ENCODE assay signal across 18 cellular contexts in the genomic region with DNA sequence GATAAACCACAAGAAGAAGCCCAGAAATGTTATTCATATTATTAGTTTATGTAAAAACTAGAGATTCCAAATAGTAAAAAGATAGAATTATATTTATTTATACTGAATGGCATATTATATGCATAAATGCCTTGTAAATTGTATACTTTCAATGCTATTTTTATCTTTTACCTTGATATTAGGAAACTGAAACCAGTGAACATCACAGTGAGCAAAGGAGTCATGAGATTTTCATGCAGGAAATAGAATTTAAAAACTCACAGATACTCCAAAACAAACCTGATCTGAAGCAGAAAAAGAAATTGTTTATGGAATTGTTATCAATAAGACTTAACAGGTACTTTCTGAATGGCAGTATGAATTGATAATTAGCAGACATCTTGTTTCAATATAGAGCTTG.
A peak's percentile ranks its signal among the peaks of the same experiment; 100 is the strongest.
DNase-seq lines count a peak whose midpoint lies in the region; ATAC-seq and TF ChIP-seq lines count a peak whose summit lies in the region.
"Had no signal": no experiment of that assay in that cellular context is flagged by ENCODE, and none has a peak within 500 bp of the region (broad histone marks: within the 10 kb centered on the region; RNA-seq: fewer than 3 reads in every experiment).

No MANE protein-coding gene starts in this region.

- no peak overlapping the region for H3K27ac ChIP-seq in OCI-LY3 (ENCODE audit: low read length)
- no peak overlapping the region for H3K27ac ChIP-seq in OCI-LY7 (ENCODE audit: low read depth, low read length, poor library complexity, severe bottlenecking)
- no peak overlapping the region for H3K27ac ChIP-seq in right atrium auricular region
- H3K27ac ChIP-seq: dorsolateral prefrontal cortex, esophagus squamous epithelium, ovary, skin epidermis, thyroid gland had no signal

- POLR2A ChIA-PET in OCI-LY7 (lab: Charles Lee): no interaction called here

- ATAC-seq in GM19395 (IDR thresholded peaks at IDR 0.05; ENCODE audit: unreplicated experiment): peak; percentile 77
- peak; percentile 61 for ATAC-seq in GM21737 (IDR thresholded peaks at IDR 0.05; ENCODE audit: unreplicated experiment)
- ATAC-seq in HG03108 (IDR thresholded peaks at IDR 0.05; ENCODE audit: unreplicated experiment): peak; percentile 63
- ATAC-seq in HG02588 (IDR thresholded peaks at IDR 0.05; ENCODE audit: unreplicated experiment): no peak
- ATAC-seq: T-cell had no signal

- intact Hi-C loops in OCI-LY7 (cut with micrococcal nuclease; ENCODE audit: unreplicated experiment): no loop called here

- no peak overlapping the region for H3K4me2 ChIP-seq in OCI-LY3 (ENCODE audit: low read length)
- no peak overlapping the region for H3K4me2 ChIP-seq in OCI-LY7 (ENCODE audit: low read length)

- H3K27me3 ChIP-seq in OCI-LY3 (ENCODE audit: low read depth, low read length) (no peaks in the 10 kb centered on the region), right atrium auricular region (no peaks in the 10 kb centered on the region)
- H3K27me3 ChIP-seq: esophagus squamous epithelium, ovary, thyroid gland had no signal

- H3K4me3 ChIP-seq in OCI-LY3 (ENCODE audit: low read length): no peak overlapping the region
- H3K4me3 ChIP-seq in OCI-LY7 (ENCODE audit: low read depth, low read length, poor library complexity, severe bottlenecking): no peak overlapping the region
- H3K4me3 ChIP-seq in right atrium auricular region: no peak overlapping the region
- H3K4me3 ChIP-seq: dorsolateral prefrontal cortex, esophagus squamous epithelium, ovary, skin epidermis, thyroid gland had no signal

- H3K9me2 ChIP-seq in OCI-LY7 (ENCODE audit: insufficient read depth, low read length): no peaks in the 10 kb centered on the region

- CTCF ChIA-PET in OCI-LY7 (lab: Charles Lee; ENCODE audit: unreplicated experiment): no interaction called here

- H3K79me2 ChIP-seq in OCI-LY3 (ENCODE audit: low read length) (no peaks in the 10 kb centered on the region), OCI-LY7 (ENCODE audit: insufficient read depth, low read depth, low read length) (no peaks in the 10 kb centered on the region)

- H2AFZ ChIP-seq in OCI-LY3 (ENCODE audit: low read depth, low read length): peak overlapping the region; percentile 27; the same call in 1 of the 2 replicates
- no peak overlapping the region for H2AFZ ChIP-seq in OCI-LY7 (ENCODE audit: low read length)

- DNase-seq in OCI-LY7 (ENCODE audit: low spot score) (no peak), right atrium auricular region (ENCODE audit: low spot score) (no peak)
- DNase-seq: activated CD4-positive, alpha-beta memory T cell treated with anti-CD3 and anti-CD28 coated beads, Interleukin-2, amount 10 ng/mL, durations not matched to agents 7 days and 5 days; activated naive CD8-positive, alpha-beta T cell treated with anti-CD3 and anti-CD28 coated beads, Interleukin-2, amount 10 ng/mL, durations not matched to agents 7 days and 5 days; activated T-cell treated with anti-CD3 and anti-CD28 coated beads, Interleukin-2, amount 50 U/mL, for 48 hours; dorsolateral prefrontal cortex; esophagus squamous epithelium; glutamatergic neuron; NCI-H1436; ovary; T-cell; thyroid gland had no signal

- peaks cover 6% of the 10 kb centered on the region for H3K4me1 ChIP-seq in OCI-LY3 (ENCODE audit: low read length)
- no peaks in the 10 kb centered on the region for H3K4me1 ChIP-seq in OCI-LY7 (ENCODE audit: insufficient read depth, low read length, poor library complexity, severe bottlenecking)
- no peaks in the 10 kb centered on the region for H3K4me1 ChIP-seq in right atrium auricular region
- H3K4me1 ChIP-seq: esophagus squamous epithelium, thyroid gland had no signal

- no peaks in the 10 kb centered on the region for H3K36me3 ChIP-seq in OCI-LY3 (replicated peaks; ENCODE audit: low read depth, low read length)
- H3K36me3 ChIP-seq in OCI-LY7 (ENCODE audit: insufficient read depth, low read length): no peaks in the 10 kb centered on the region
- no peaks in the 10 kb centered on the region for H3K36me3 ChIP-seq in right atrium auricular region
- H3K36me3 ChIP-seq: esophagus squamous epithelium, ovary, thyroid gland had no signal

- no TSS peak for BruUV-seq in OCI-LY7 (replicated peaks; lab: Mats Ljungman, UMichigan)

- no peaks in the 10 kb centered on the region for H3K9me3 ChIP-seq in OCI-LY3 (ENCODE audit: insufficient read depth, low read length)
- H3K9me3 ChIP-seq in OCI-LY7 (ENCODE audit: low read length): no peaks in the 10 kb centered on the region
- H3K9me3 ChIP-seq in right atrium auricular region: no peaks in the 10 kb centered on the region
- H3K9me3 ChIP-seq: esophagus squamous epithelium, ovary, thyroid gland had no signal

- H4K20me1 ChIP-seq in OCI-LY3 (ENCODE audit: insufficient read depth, low read length) (no peaks in the 10 kb centered on the region), OCI-LY7 (ENCODE audit: insufficient read depth, low read length) (no peaks in the 10 kb centered on the region)

- TF ChIP-seq CTCF in OCI-LY3 (IDR thresholded peaks at IDR 0.05; ENCODE audit: low read depth, low read length): no peak
- TF ChIP-seq CTCF in OCI-LY7 (conservative IDR thresholded peaks at IDR 0.05; ENCODE audit: low read length): no peak
- TF ChIP-seq CTCF in right atrium auricular region (IDR thresholded peaks at IDR 0.05): no peak

- no peak overlapping the region for H3K9ac ChIP-seq in OCI-LY3 (ENCODE audit: low read length)
